8 cellular contexts compared by ENCODE assay signal in the genomic region with DNA sequence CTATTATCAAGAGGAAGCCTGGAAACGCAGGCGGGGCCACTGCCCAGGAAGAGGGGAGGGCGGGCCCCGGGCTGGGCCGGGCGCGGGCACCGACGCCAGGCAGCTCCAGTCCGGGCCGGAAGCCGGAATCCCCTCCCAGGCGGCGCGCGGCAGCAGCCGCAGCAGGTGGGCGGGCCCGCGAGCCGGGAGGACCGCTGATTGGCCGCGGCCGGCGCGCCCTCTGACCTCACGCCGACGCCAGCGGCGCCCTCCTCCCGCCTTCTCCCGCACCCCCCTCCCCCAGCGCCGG. TPM values are rescaled to one million over a fixed set of nuclear protein-coding genes. Genes with fewer than 3 reads are reported as not detected.
A peak's percentile ranks its signal among the peaks of the same experiment; 100 is the strongest.
DNase-seq lines count a peak whose midpoint lies in the region; ATAC-seq, FAIRE-seq and TF ChIP-seq lines count a peak whose summit lies in the region.

No MANE protein-coding gene starts in this region.

- peaks cover 6% of the 10 kb centered on the region for H3K9me1 ChIP-seq in keratinocyte (ENCODE audit: control insufficient read depth, extremely low read depth, insufficient read depth, low read length)

- H2AFZ ChIP-seq in keratinocyte (ENCODE audit: control insufficient read depth, low read length) = peak overlapping the region; percentile 49

- peak overlapping the region; percentile 80 for H3K27ac ChIP-seq in keratinocyte (ENCODE audit: control insufficient read depth, insufficient read depth, low read length)

- ATAC-seq in GM19025 (IDR thresholded peaks at IDR 0.05; ENCODE audit: low read depth, unreplicated experiment) = peak; percentile 76
- peak; percentile 89 for ATAC-seq in HG03342 (IDR thresholded peaks at IDR 0.05; ENCODE audit: unreplicated experiment)
- ATAC-seq in activated CD4-positive, CD25-positive, alpha-beta regulatory T cell treated with anti-CD3 and anti-CD28 coated beads, Interleukin-2, amount 50 U/mL, for 24 hours = peak; percentile 92 to 93

- H3K27me3 ChIP-seq in keratinocyte (ENCODE audit: control insufficient read depth, extremely low read depth, insufficient read depth, low read length) = no peaks in the 10 kb centered on the region

- H3K36me3 ChIP-seq in keratinocyte (ENCODE audit: control insufficient read depth in 2 of 2, extremely low read depth in 1 of 2, insufficient read depth in 2 of 2, low read length in 2 of 2) = peaks cover under 1 to 3% of the 10 kb centered on the region in 2 experiments

- no peak for FAIRE-seq in keratinocyte (lab: Jason Lieb, UNC)

- H3K4me2 ChIP-seq in keratinocyte (ENCODE audit: control insufficient read depth, extremely low read depth, insufficient read depth, low read depth, low read length) = peak overlapping the region; percentile 86

- H3K79me2 ChIP-seq in keratinocyte (ENCODE audit: control insufficient read depth, insufficient read depth, low read length) = peaks cover 46% of the 10 kb centered on the region

- peaks cover 25% of the 10 kb centered on the region for H3K4me1 ChIP-seq in keratinocyte (ENCODE audit: control insufficient read depth, extremely low read depth, insufficient read depth, low read length)

- TF ChIP-seq CTCF in AG09309 (IDR thresholded peaks at IDR 0.05; ENCODE audit: control insufficient read depth, insufficient read depth, low read depth, low read length, missing control alignments) = no peak
- no peak for TF ChIP-seq CTCF in keratinocyte (optimal IDR thresholded peaks at IDR 0.05 in 1 of 3, IDR thresholded peaks at IDR 0.05 in 1 of 3, conservative IDR thresholded peaks at IDR 0.05 in 1 of 3; ENCODE audit: extremely low read depth in 1 of 3, insufficient read depth in 2 of 3, low read length in 3 of 3)

- peaks cover 6% of the 10 kb centered on the region for H4K20me1 ChIP-seq in keratinocyte (ENCODE audit: control insufficient read depth, extremely low read depth, insufficient read depth, low read length)

- H3K9me3 ChIP-seq in keratinocyte (ENCODE audit: control insufficient read depth, low read depth, low read length) = no peaks in the 10 kb centered on the region

- peak overlapping the region; percentile 84 for H3K4me3 ChIP-seq in AG09309 (ENCODE audit: control insufficient read depth, low read depth, low read length)
- peak overlapping the region; percentile 70 to 96 (median 82) for H3K4me3 ChIP-seq in keratinocyte (ENCODE audit: control insufficient read depth in 2 of 3, extremely low read depth in 1 of 3, insufficient read depth in 2 of 3, low read depth in 1 of 3, low read length in 3 of 3)

- dilution Hi-C loops in keratinocyte (cut with MboI; ENCODE audit: extremely low pct_ligation_motif_present, low sequenced_read_pairs) = no loop called here

- peak; percentile 68 for DNase-seq in AG09309 (ENCODE audit: low read depth)
- peak; percentile 95 for DNase-seq in NCI-H345 (lab: John Stamatoyannopoulos, UW)
- peak; percentile 85 for DNase-seq in cerebellar cortex (ENCODE audit: low spot score)
- peak; percentile 35 for DNase-seq in keratinocyte (ENCODE audit: low read depth, low spot score)
- DNase-seq in stimulated activated CD4-positive, alpha-beta T cell treated with anti-CD3 and anti-CD28 coated beads, Interleukin-12 subunit alpha, Interleukin-12 subunit beta, amount 100 ng/mL, for 48 hours (ENCODE audit: low read depth in 2 of 3, low spot score in 1 of 3) = peak; percentile 85 to 91 (median 87)

- peak overlapping the region; percentile 92 for H3K9ac ChIP-seq in keratinocyte (ENCODE audit: control insufficient read depth, extremely low read depth, insufficient read depth, low read length)

RNA-seq across cellular contexts. Expression of a gene that starts 0.4 kb away (rescaled TPM):
- 38.5 to 49.6 TPM (median 41.0 TPM) in 3 replicates for polyA plus RNA-seq in keratinocyte
- 10.5 TPM for polyA plus RNA-seq in keratinocyte (2011; ENCODE audit: low read depth)
- 38.7 and 46.8 TPM in 2 replicates for polyA plus RNA-seq in keratinocyte (2011; cell fraction: cytosol; rRNA removed)
- 18.8 and 23.3 TPM in 2 replicates for polyA plus RNA-seq in keratinocyte (2011; cell fraction: nucleus; rRNA removed)
- polyA plus RNA-seq in keratinocyte (2012; ENCODE audit: low replicate concordance) = 38.3 and 38.4 TPM in 2 replicates
- 28.2 to 56.9 TPM (median 37.0 TPM) in 3 replicates for polyA minus RNA-seq in keratinocyte
- 45.7 TPM for polyA minus RNA-seq in keratinocyte (2011; cell fraction: cytosol; rRNA and poly(A)+ RNA removed)
- 6.3 and 14.5 TPM in 2 replicates for polyA minus RNA-seq in keratinocyte (2011; cell fraction: nucleus; rRNA and poly(A)+ RNA removed)

RNA-seq across cellular contexts. Expression of a gene that starts 21.3 kb away (rescaled TPM):
- 29.4 to 39.9 TPM (median 31.2 TPM) in 3 replicates for polyA plus RNA-seq in keratinocyte
- 11.5 TPM for polyA plus RNA-seq in keratinocyte (2011; ENCODE audit: low read depth)
- polyA plus RNA-seq in keratinocyte (2011; cell fraction: cytosol; rRNA removed) = 13.9 and 21.5 TPM in 2 replicates
- polyA plus RNA-seq in keratinocyte (2011; cell fraction: nucleus; rRNA removed) = 39.1 and 49.1 TPM in 2 replicates
- polyA plus RNA-seq in keratinocyte (2012; ENCODE audit: low replicate concordance) = 13.5 and 31.4 TPM in 2 replicates
- 47.3 to 186 TPM (median 50.8 TPM) in 3 replicates for polyA minus RNA-seq in keratinocyte
- polyA minus RNA-seq in keratinocyte (2011; cell fraction: cytosol; rRNA and poly(A)+ RNA removed) = 77.7 TPM
- polyA minus RNA-seq in keratinocyte (2011; cell fraction: nucleus; rRNA and poly(A)+ RNA removed) = 55.5 and 57.5 TPM in 2 replicates

RNA-seq across cellular contexts. Expression of a gene that starts 35.0 kb away (rescaled TPM):
- 14.2 to 24.3 TPM (median 23.6 TPM) in 3 replicates for polyA plus RNA-seq in keratinocyte
- polyA plus RNA-seq in keratinocyte (2011; ENCODE audit: low read depth) = 23.6 TPM
- 18.0 and 21.7 TPM in 2 replicates for polyA plus RNA-seq in keratinocyte (2011; cell fraction: cytosol; rRNA removed)
- 30.5 and 36.1 TPM in 2 replicates for polyA plus RNA-seq in keratinocyte (2011; cell fraction: nucleus; rRNA removed)
- 15.1 and 35.7 TPM in 2 replicates for polyA plus RNA-seq in keratinocyte (2012; ENCODE audit: low replicate concordance)
- polyA minus RNA-seq in keratinocyte = 20.2 to 38.7 TPM (median 20.7 TPM) in 3 replicates
- 18.2 TPM for polyA minus RNA-seq in keratinocyte (2011; cell fraction: cytosol; rRNA and poly(A)+ RNA removed)
- 20.9 and 39.3 TPM in 2 replicates for polyA minus RNA-seq in keratinocyte (2011; cell fraction: nucleus; rRNA and poly(A)+ RNA removed)

Comparison
In these comparisons a context has a peak if more than half of its experiments do, and no peak if none do; other contexts are left out.
1. Peak in every context shown above with its lines: DNase-seq, ATAC-seq, H3K4me3 ChIP-seq and H3K27ac ChIP-seq.
2. DNase-seq: peak in every context shown above with its lines; median percentile 95 in NCI-H345; 87 in stimulated activated CD4-positive, alpha-beta T cell treated with anti-CD3 and anti-CD28 coated beads, Interleukin-12 subunit alpha, Interleukin-12 subunit beta, amount 100 ng/mL, for 48 hours; 85 in cerebellar cortex; 68 in AG09309; 35 in keratinocyte.